10 cellular contexts compared by ENCODE assay signal in the genomic region with DNA sequence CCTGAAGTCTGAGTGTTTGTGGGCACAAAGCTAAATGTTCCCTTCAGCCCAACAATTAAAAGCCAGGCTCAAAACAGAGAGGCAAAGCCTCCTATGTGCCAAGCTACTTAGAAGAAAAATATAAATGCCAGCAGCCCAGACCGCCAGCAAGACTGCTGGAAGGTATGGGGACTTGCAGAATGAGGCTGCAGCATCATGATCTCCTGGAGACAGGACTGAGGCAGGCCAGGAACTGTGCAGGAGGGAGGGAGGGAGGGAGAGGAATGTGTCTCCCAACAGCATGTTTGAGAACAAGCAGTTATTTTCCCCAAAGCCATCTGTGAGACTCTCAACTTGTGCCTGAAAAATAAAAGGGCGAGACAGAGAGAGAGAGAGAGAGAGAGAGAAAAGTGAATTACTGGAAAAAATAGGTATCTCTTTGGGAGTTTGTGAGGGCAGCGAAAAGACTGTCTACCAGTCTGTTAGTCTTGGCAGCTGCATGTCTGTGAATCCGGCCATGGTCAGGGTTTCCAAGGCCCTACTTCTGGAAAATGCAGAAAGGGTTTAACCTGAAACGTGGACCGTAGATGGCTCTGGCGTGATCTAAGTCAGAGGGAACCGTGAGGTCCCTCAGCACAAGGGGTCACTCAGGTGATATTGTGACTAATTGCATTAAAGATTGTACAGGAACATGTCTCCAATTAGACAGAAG.
DNase-seq lines count a peak whose midpoint lies in the region; ATAC-seq and TF ChIP-seq lines count a peak whose summit lies in the region.
"Had no signal": no experiment of that assay in that cellular context is flagged by ENCODE, and none has a peak within 500 bp of the region (broad histone marks: within the 10 kb centered on the region; RNA-seq: fewer than 3 reads in every experiment).

No MANE protein-coding gene starts in this region.

- H3K4me1 Mint-ChIP-seq in activated T-cell treated with anti-CD3 and anti-CD28 coated beads, Interleukin-2, amount 50 U/mL, for 72 hours (ENCODE audit: low read depth): no peaks in the 10 kb centered on the region
- H3K4me1 Mint-ChIP-seq: stimulated activated naive B cell treated with anti-CD40 and anti-IgM and Interleukin-4, amounts not matched to agents 10 μg/mL and 1 μg/mL and 100 μg/mL, for 72 hours had no signal

- DNase-seq in PC-9 (no peak), left ventricle myocardium inferior (no peak), glomerular visceral epithelial cell (ENCODE audit: extremely low spot score) (no peak)
- DNase-seq in activated T-cell treated with anti-CD3 and anti-CD28 coated beads, Interleukin-2, amount 50 U/mL, for 72 hours: no peak
- no peak for DNase-seq in activated CD4-positive, alpha-beta T cell treated with anti-CD3 and anti-CD28 coated beads for 48 hours
- DNase-seq: naive thymus-derived CD4-positive, alpha-beta T cell; stimulated activated naive B cell treated with anti-CD40 and anti-IgM and Interleukin-4, amounts not matched to agents 10 μg/mL and 1 μg/mL and 100 μg/mL, for 72 hours had no signal

- BruUV-seq in PC-9 (replicated peaks; lab: Mats Ljungman, UMichigan): no TSS peak

- ATAC-seq in GM19372 (IDR thresholded peaks at IDR 0.05; ENCODE audit: low read depth, unreplicated experiment) (peak; percentile 14), GM19463 (IDR thresholded peaks at IDR 0.05; ENCODE audit: unreplicated experiment) (no peak)
- ATAC-seq in activated T-cell treated with anti-CD3 and anti-CD28 coated beads, Interleukin-2, amount 50 U/mL, for 72 hours (replicated peaks in 1 of 2): no peak
- ATAC-seq: naive thymus-derived CD4-positive, alpha-beta T cell had no signal

- H3K4me3 ChIP-seq in ACC112 (ENCODE audit: low read depth, low read length) (no peak overlapping the region), PC-9 (no peak overlapping the region), left ventricle myocardium inferior (no peak overlapping the region)

- no peaks in the 10 kb centered on the region for H3K27me3 Mint-ChIP-seq in activated T-cell treated with anti-CD3 and anti-CD28 coated beads, Interleukin-2, amount 50 U/mL, for 72 hours (ENCODE audit: low read depth)
- H3K27me3 Mint-ChIP-seq: naive thymus-derived CD4-positive, alpha-beta T cell; stimulated activated naive B cell treated with anti-CD40 and anti-IgM and Interleukin-4, amounts not matched to agents 10 μg/mL and 1 μg/mL and 100 μg/mL, for 72 hours had no signal

- H3K27ac Mint-ChIP-seq in activated T-cell treated with anti-CD3 and anti-CD28 coated beads, Interleukin-2, amount 50 U/mL, for 72 hours: no peak overlapping the region
- H3K27ac Mint-ChIP-seq: naive thymus-derived CD4-positive, alpha-beta T cell; stimulated activated naive B cell treated with anti-CD40 and anti-IgM and Interleukin-4, amounts not matched to agents 10 μg/mL and 1 μg/mL and 100 μg/mL, for 72 hours had no signal

- H3K9me3 ChIP-seq in PC-9 (ENCODE audit: insufficient read depth, low read depth) (no peaks in the 10 kb centered on the region), left ventricle myocardium inferior (replicated peaks) (peaks cover 14% of the 10 kb centered on the region)

- H3K27ac ChIP-seq in ACC112 (ENCODE audit: low read depth, low read length): no peak overlapping the region
- no peak overlapping the region for H3K27ac ChIP-seq in PC-9
- H3K27ac ChIP-seq in left ventricle myocardium inferior (replicated peaks): peak overlapping the region; percentile 23

- H3K36me3 ChIP-seq in ACC112 (ENCODE audit: insufficient read depth, low read length) (peaks cover 3% of the 10 kb centered on the region; the same call in 1 of the 2 replicates), PC-9 (ENCODE audit: low read depth) (no peaks in the 10 kb centered on the region), left ventricle myocardium inferior (no peaks in the 10 kb centered on the region)

- H3K27me3 ChIP-seq in ACC112 (ENCODE audit: insufficient read depth, low read length): no peaks in the 10 kb centered on the region
- H3K27me3 ChIP-seq in PC-9 (ENCODE audit: insufficient read depth, low read depth): no peaks in the 10 kb centered on the region
- no peaks in the 10 kb centered on the region for H3K27me3 ChIP-seq in left ventricle myocardium inferior (ENCODE audit: low read depth)

- H3K36me3 Mint-ChIP-seq in activated T-cell treated with anti-CD3 and anti-CD28 coated beads, Interleukin-2, amount 50 U/mL, for 72 hours (ENCODE audit: insufficient read depth in 2 of 2): no peaks in the 10 kb centered on the region
- H3K36me3 Mint-ChIP-seq: naive thymus-derived CD4-positive, alpha-beta T cell; stimulated activated naive B cell treated with anti-CD40 and anti-IgM and Interleukin-4, amounts not matched to agents 10 μg/mL and 1 μg/mL and 100 μg/mL, for 72 hours had no signal

- H3K79me2 ChIP-seq in ACC112 (ENCODE audit: control insufficient read depth, insufficient read depth, low read length, unreplicated experiment): no peaks in the 10 kb centered on the region
- H3K79me2 ChIP-seq in PC-9 (ENCODE audit: low read depth): no peaks in the 10 kb centered on the region

- H2AFZ ChIP-seq in ACC112 (ENCODE audit: low read length, unreplicated experiment) (peak overlapping the region; percentile 19), PC-9 (0 out of 2 replicates have a peak overlapping the region, but pooled peaks have one; percentile 19)

- no peak for TF ChIP-seq CTCF in PC-9 (conservative IDR thresholded peaks at IDR 0.05)
- no peak for TF ChIP-seq CTCF in left ventricle myocardium inferior (IDR thresholded peaks at IDR 0.05; ENCODE audit: borderline replicate concordance)

- H3K4me1 ChIP-seq in ACC112 (ENCODE audit: control insufficient read depth, insufficient read depth, low read length, unreplicated experiment) (peaks cover 37% of the 10 kb centered on the region), PC-9 (replicated peaks; ENCODE audit: insufficient read depth) (no peaks in the 10 kb centered on the region), left ventricle myocardium inferior (peaks cover 33% of the 10 kb centered on the region)

- peaks cover 0 to 2% of the 10 kb centered on the region in 2 donors for H3K9me3 Mint-ChIP-seq in activated T-cell treated with anti-CD3 and anti-CD28 coated beads, Interleukin-2, amount 50 U/mL, for 72 hours
- H3K9me3 Mint-ChIP-seq: stimulated activated naive B cell treated with anti-CD40 and anti-IgM and Interleukin-4, amounts not matched to agents 10 μg/mL and 1 μg/mL and 100 μg/mL, for 72 hours had no signal

- H4K20me1 ChIP-seq in PC-9 (ENCODE audit: insufficient read depth): no peaks in the 10 kb centered on the region

- no peak overlapping the region for H3K4me2 ChIP-seq in PC-9

- H3F3A ChIP-seq in PC-9 (ENCODE audit: insufficient read depth, low read depth): no peaks in the 10 kb centered on the region

- POLR2A ChIA-PET in PC-9 (lab: Charles Lee; ENCODE audit: unreplicated experiment): interaction anchor here (0.7 kb wide), 1 partner anchor 29 kb away, joined by 3 read pairs; no protein-coding TSS in a partner anchor

- CTCF ChIA-PET in PC-9 (lab: Charles Lee): interaction anchor here (0.6 to 1.0 kb wide), 7 partner anchors 15 to 923 kb away, joined by 3 to 8 read pairs (median 4); no protein-coding TSS in a partner anchor

- intact Hi-C loops in PC-9 (cut with micrococcal nuclease; ENCODE audit: unreplicated experiment) (loop anchor here (1.0 to 5.0 kb wide), 5 partner anchors 140 to 309 kb away; a partner anchor contains a TSS), left ventricle myocardium inferior (cut with micrococcal nuclease) (loop anchor here (5.0 kb wide), 1 partner anchor 189 kb away; no protein-coding TSS in a partner anchor)

- no peaks in the 10 kb centered on the region for H3K9me2 ChIP-seq in PC-9 (ENCODE audit: insufficient read depth)

- H3K4me3 Mint-ChIP-seq in activated T-cell treated with anti-CD3 and anti-CD28 coated beads, Interleukin-2, amount 50 U/mL, for 72 hours: no peak overlapping the region
- H3K4me3 Mint-ChIP-seq: naive thymus-derived CD4-positive, alpha-beta T cell; stimulated activated naive B cell treated with anti-CD40 and anti-IgM and Interleukin-4, amounts not matched to agents 10 μg/mL and 1 μg/mL and 100 μg/mL, for 72 hours had no signal
